Comparison of ENCODE assay signal across 9 cellular contexts in genomic region chr13:80276371-80277289, GRCh38.
DNase-seq lines count a peak whose midpoint lies in the region; ATAC-seq, FAIRE-seq and TF ChIP-seq lines count a peak whose summit lies in the region.
"Had no signal": no experiment of that assay in that cellular context is flagged by ENCODE, and none has a peak within 500 bp of the region (broad histone marks: within the 10 kb centered on the region; RNA-seq: fewer than 3 reads in every experiment).

No MANE protein-coding gene starts in this region.

- no TSS peak for BruUV-seq in HepG2 (replicated peaks; lab: Mats Ljungman, UMichigan)

- 31% methylated on average over 12 of the region's 12 CpGs for WGBS in HepG2 (ENCODE audit: low lambda C conversion rate)

- peaks cover 8% of the 10 kb centered on the region; the same call in 1 of the 2 replicates for H3K9me3 ChIP-seq in HepG2 (ENCODE audit: low read length)

- no peak overlapping the region for H3K4me2 ChIP-seq in HepG2 (ENCODE audit: low read depth, low read length)

- no peak overlapping the region for H3K27ac ChIP-seq in HepG2 (ENCODE audit: extremely low read length, insufficient read depth, low read length)

- H2AFZ ChIP-seq in HepG2 (ENCODE audit: low read length): no peak overlapping the region

- no peak for TF ChIP-seq EP300 in HepG2 (IDR thresholded peaks at IDR 0.05; ENCODE audit: low read depth in 2 of 2, low read length in 2 of 2)
- TF ChIP-seq EP300 in HepG2 (CRISPR knock-in tag; IDR thresholded peaks at IDR 0.05; ENCODE audit: borderline replicate concordance): no peak

- H3K4me1 ChIP-seq in HepG2 (ENCODE audit: insufficient read depth, low read length): no peaks in the 10 kb centered on the region

- no peak for FAIRE-seq in HepG2 (lab: Jason Lieb, UNC)
- FAIRE-seq in GM12891 (lab: Jason Lieb, UNC): no peak
- FAIRE-seq: G401.6 had no signal

- CTCF ChIA-PET in HepG2 (lab: Yijun Ruan, JAX; ENCODE audit: low intra/inter-chr PET ratio, low total read pairs): no interaction called here

- ATAC-seq in HepG2 (peak; percentile 32; the same call in 2 of the 3 replicates), HG02981 (IDR thresholded peaks at IDR 0.05; ENCODE audit: unreplicated experiment) (no peak), HG03025 (IDR thresholded peaks at IDR 0.05; ENCODE audit: low FRiP score, unreplicated experiment) (no peak), GM18858 (IDR thresholded peaks at IDR 0.05; ENCODE audit: unreplicated experiment) (no peak)

- DNase-seq in COR-L47 (lab: John Stamatoyannopoulos, UW): peak; percentile 91
- peak; percentile 76 for DNase-seq in NCI-H146 treated with DMSO at 0.1 percent for 48 hours (lab: John Stamatoyannopoulos, UW; ENCODE audit: unreplicated experiment)
- DNase-seq in astrocyte of the hippocampus (ENCODE audit: low read depth, low spot score): peak; percentile 83
- DNase-seq in HepG2 (ENCODE audit: low spot score): peak; percentile 15
- no peak for DNase-seq in GM12891 (ENCODE audit: insufficient read length, low spot score)

- H3K79me2 ChIP-seq in HepG2 (ENCODE audit: insufficient read depth, low read length): no peaks in the 10 kb centered on the region

- no peak overlapping the region for H3K9ac ChIP-seq in HepG2 (ENCODE audit: insufficient read depth, low read depth, low read length)

- intact Hi-C loops in HepG2 (cut with micrococcal nuclease; ENCODE audit: unreplicated experiment): no loop called here

- no peaks in the 10 kb centered on the region for H3K27me3 ChIP-seq in HepG2 (ENCODE audit: control insufficient read depth in 1 of 2, insufficient read depth in 2 of 2, low read length in 2 of 2)

- in situ Hi-C loops in HepG2 (cut with HindIII; ENCODE audit: extremely low pct_ligation_motif_present, low pct_unique_long_range_greater_than_20kb): no loop called here

- no peak for TF ChIP-seq CTCF in HepG2 (CRISPR knock-in tag; IDR thresholded peaks at IDR 0.05)

- no peak overlapping the region for H3K4me3 ChIP-seq in HepG2 (replicated peaks in 1 of 3; ENCODE audit: insufficient read depth in 1 of 3, low read depth in 2 of 3, low read length in 3 of 3)

- TF ChIP-seq RAD21 in HepG2 (CRISPR knock-in tag; IDR thresholded peaks at IDR 0.05): no peak

- H4K20me1 ChIP-seq in HepG2 (ENCODE audit: insufficient read depth, low read length): no peaks in the 10 kb centered on the region

- TF ChIP-seq POLR2A in HepG2 (IDR thresholded peaks at IDR 0.05; ENCODE audit: insufficient read depth in 1 of 2, low read depth in 2 of 2, low read length in 2 of 2) (no peak), GM12891 (IDR thresholded peaks at IDR 0.05; ENCODE audit: low read depth, low read length) (no peak)

- no peaks in the 10 kb centered on the region for H3K36me3 ChIP-seq in HepG2 (replicated peaks in 1 of 2; ENCODE audit: control insufficient read depth in 1 of 2, insufficient read depth in 2 of 2, low read length in 2 of 2)

- POLR2A ChIA-PET in HepG2 (lab: Yijun Ruan, JAX): no interaction called here

TF ChIP-seq in HepG2, 621 proteins besides CTCF, POLR2A, EP300 and RAD21 (continues in another document):
- TF ChIP-seq YEATS4 (CRISPR knock-in tag; IDR thresholded peaks at IDR 0.05; ENCODE audit: borderline replicate concordance): no peak
- no peak for TF ChIP-seq ZNF280D (CRISPR knock-in tag; IDR thresholded peaks at IDR 0.05)
- TF ChIP-seq ZNF143 (CRISPR knock-in tag; IDR thresholded peaks at IDR 0.05): no peak
- TF ChIP-seq ZNF496 (CRISPR knock-in tag; IDR thresholded peaks at IDR 0.05; ENCODE audit: insufficient replicate concordance): no peak
- TF ChIP-seq ZNF580 (CRISPR knock-in tag; IDR thresholded peaks at IDR 0.05; ENCODE audit: borderline replicate concordance, low read depth): no peak
- TF ChIP-seq TIGD3 (CRISPR knock-in tag; IDR thresholded peaks at IDR 0.05; ENCODE audit: borderline replicate concordance): no peak

TF ChIP-seq in GM12891, 5 proteins besides CTCF, POLR2A, EP300 and RAD21:
- TF ChIP-seq PAX5 (IDR thresholded peaks at IDR 0.05; ENCODE audit: insufficient read depth, low read length, severe bottlenecking) (no peak), POU2F2 (IDR thresholded peaks at IDR 0.05; ENCODE audit: low read depth, low read length) (no peak), TAF1 (IDR thresholded peaks at IDR 0.05; ENCODE audit: low read depth, low read length) (no peak), SPI1 (IDR thresholded peaks at IDR 0.05; ENCODE audit: low read depth, low read length) (no peak), POLR2AphosphoS5 (IDR thresholded peaks at IDR 0.05; ENCODE audit: low read depth, low read length) (no peak)
TF ChIP-seq in GM12891: peak in this region for 0.
